8 cellular contexts compared by ENCODE assay signal in genomic region chr17:36722121-36722902, GRCh38.
DNase-seq lines count a peak whose midpoint lies in the region; ATAC-seq and TF ChIP-seq lines count a peak whose summit lies in the region.

No MANE protein-coding gene starts in this region.

- no peaks in the 10 kb centered on the region for H3K27me3 Mint-ChIP-seq in CD4-positive, alpha-beta memory T cell
- H3K27me3 Mint-ChIP-seq in memory B cell, result peaks cover 7% of the 10 kb centered on the region

- peak overlapping the region in 1 of 2 donors; percentile 69 for H3K4me3 ChIP-seq in CD4-positive, alpha-beta memory T cell (ENCODE audit: low read length in 2 of 2)
- peak overlapping the region; percentile 71 for H3K4me3 ChIP-seq in coronary artery

- H3K4me3 Mint-ChIP-seq in CD4-positive, alpha-beta memory T cell, result peak overlapping the region; percentile 80 to 87 (median 86)
- H3K4me3 Mint-ChIP-seq in memory B cell, result peak overlapping the region; percentile 90

- H3K9me3 Mint-ChIP-seq in CD4-positive, alpha-beta memory T cell, result no peaks in the 10 kb centered on the region
- peaks cover 5% of the 10 kb centered on the region for H3K9me3 Mint-ChIP-seq in memory B cell

- CTCF ChIA-PET in CD4-positive, alpha-beta memory T cell (lab: Charles Lee; ENCODE audit: partially characterized antibody), result interaction anchor here (0.8 to 2.0 kb wide), 5 partner anchors 10 to 120 kb away, joined by 3 to 8 read pairs (median 3); no protein-coding TSS in a partner anchor

- H3K36me3 Mint-ChIP-seq in CD4-positive, alpha-beta memory T cell, result no peaks in the 10 kb centered on the region
- peaks cover 2% of the 10 kb centered on the region for H3K36me3 Mint-ChIP-seq in memory B cell

- peak; percentile 58 for ATAC-seq in GM21717 (IDR thresholded peaks at IDR 0.05; ENCODE audit: unreplicated experiment)
- peak; percentile 95 for ATAC-seq in memory B cell (ENCODE audit: low read depth)
- no peak for ATAC-seq in GM21723 (IDR thresholded peaks at IDR 0.05; ENCODE audit: unreplicated experiment)

- peak overlapping the region; percentile 91 to 98 (median 95) for H3K27ac Mint-ChIP-seq in CD4-positive, alpha-beta memory T cell
- peak overlapping the region; percentile 87 for H3K27ac Mint-ChIP-seq in memory B cell

- H3K36me3 ChIP-seq in CD4-positive, alpha-beta memory T cell (ENCODE audit: insufficient read depth, low read length), result no peaks in the 10 kb centered on the region

- intact Hi-C loops in CD4-positive, alpha-beta memory T cell (cut with micrococcal nuclease), result loop anchor here (1.0 to 10.0 kb wide), 3 partner anchors 47 to 226 kb away; partner anchors contain the start of genes AATF, MYO19 and PIGW

- no peaks in the 10 kb centered on the region for H3K27me3 ChIP-seq in CD4-positive, alpha-beta memory T cell (ENCODE audit: insufficient read depth, low read length)

- no peaks in the 10 kb centered on the region for H3K9me3 ChIP-seq in CD4-positive, alpha-beta memory T cell (ENCODE audit: control insufficient read depth in 1 of 2, low read length in 2 of 2)

- H3K4me1 Mint-ChIP-seq in CD4-positive, alpha-beta memory T cell, result peaks cover 33 to 68% (median 56%) of the 10 kb centered on the region in 4 donors
- H3K4me1 Mint-ChIP-seq in memory B cell, result peaks cover 27% of the 10 kb centered on the region

- peak overlapping the region; percentile 68 for H3K27ac ChIP-seq in CD4-positive, alpha-beta memory T cell (ENCODE audit: low read depth, low read length)
- H3K27ac ChIP-seq in coronary artery, result peak overlapping the region in 1 of 2 donors; percentile 34

- TF ChIP-seq CTCF in coronary artery (IDR thresholded peaks at IDR 0.05), result no peak

- DNase-seq in CD4-positive, alpha-beta memory T cell, result peak; percentile 76 to 79 (median 79)
- DNase-seq in NCI-H2029 treated with DMSO at 0.1 percent for 48 hours (lab: John Stamatoyannopoulos, UW), result peak; percentile 39
- peak; percentile 68 to 78 for DNase-seq in activated CD4-positive, alpha-beta T cell treated with anti-CD3 and anti-CD28 coated beads for 4 hours
- no peak for DNase-seq in coronary artery (ENCODE audit: low spot score)
- peak; percentile 59 to 63 for DNase-seq in memory B cell (ENCODE audit: low spot score in 2 of 2)
- DNase-seq in stimulated activated CD8-positive, alpha-beta memory T cell treated with anti-CD3 and anti-CD28 coated beads, Interleukin-12 subunit alpha, Interleukin-12 subunit beta, amount 100 ng/mL, for 4 hours (ENCODE audit: low read depth), result peak; percentile 68

- POLR2A ChIA-PET in CD4-positive, alpha-beta memory T cell (lab: Charles Lee; ENCODE audit: partially characterized antibody), result interaction anchor here (0.6 to 2.1 kb wide), 16 partner anchors 11 to 326 kb away, joined by 3 to 13 read pairs (median 3); partner anchors contain the start of genes AATF, MRM1, MYO19 and PIGW

- peaks cover 50% of the 10 kb centered on the region for H3K4me1 ChIP-seq in CD4-positive, alpha-beta memory T cell (ENCODE audit: insufficient read depth, low read length)
